11 cellular contexts compared by ENCODE assay signal in genomic region chr14:68968721-68969120, GRCh38. TPM values are rescaled to one million over a fixed set of nuclear protein-coding genes. Genes with fewer than 3 reads are reported as not detected.
A peak's percentile ranks its signal among the peaks of the same experiment; 100 is the strongest.
DNase-seq lines count a peak whose midpoint lies in the region; ATAC-seq and TF ChIP-seq lines count a peak whose summit lies in the region.
"Had no signal": no experiment of that assay in that cellular context is flagged by ENCODE, and none has a peak within 500 bp of the region (broad histone marks: within the 10 kb centered on the region; RNA-seq: fewer than 3 reads in every experiment).

No MANE protein-coding gene starts in this region.

- H3K4me2 ChIP-seq in IMR-90 (ENCODE audit: low read depth, low read length) (peak overlapping the region; percentile 7; the same call in 1 of the 2 replicates), neural progenitor cell (no peak overlapping the region)

- DNase-seq in AG04450 (ENCODE audit: low read depth, low spot score) (no peak), IMR-90 (no peak), chondrocyte (ENCODE audit: low spot score) (peak; percentile 46), neural progenitor cell (ENCODE audit: low spot score) (no peak), Caco-2 (no peak), epidermal melanocyte (ENCODE audit: insufficient read length, low spot score) (no peak), NCI-H748 treated with DMSO at 0.1 percent for 48 hours (lab: John Stamatoyannopoulos, UW) (no peak)
- no peak for DNase-seq in activated effector memory CD4-positive, alpha-beta T cell treated with anti-CD3 and anti-CD28 coated beads, Interleukin-2, amount 50 U/mL, for 16 hours
- DNase-seq: Karpas-422, NCI-H2081 treated with DMSO at 0.1 percent for 48 hours had no signal

- no peak overlapping the region for H3K14ac ChIP-seq in IMR-90 (replicated peaks; ENCODE audit: low read depth, low read length)

- H3K4me1 Mint-ChIP-seq in chondrocyte (ENCODE audit: low read depth), result peaks cover 100% of the 10 kb centered on the region
- peaks cover 51% of the 10 kb centered on the region for H3K4me1 Mint-ChIP-seq in neural progenitor cell
- H3K4me1 Mint-ChIP-seq in Caco-2 (ENCODE audit: low read depth, unreplicated experiment), result peaks cover 52% of the 10 kb centered on the region

- no peak overlapping the region for H3K4ac ChIP-seq in IMR-90 (ENCODE audit: low read depth, low read length)

- H3K36me3 ChIP-seq in IMR-90 (ENCODE audit: control insufficient read depth, insufficient read depth, low read length) (peaks cover 53% of the 10 kb centered on the region), neural progenitor cell (no peaks in the 10 kb centered on the region), Caco-2 (ENCODE audit: control insufficient read depth, insufficient read depth, low read length) (peaks cover 3% of the 10 kb centered on the region)

- H3K27ac ChIP-seq in AG04450 (ENCODE audit: low read depth, low read length) (peak overlapping the region; percentile 2), IMR-90 (ENCODE audit: insufficient read depth, low read length) (peak overlapping the region; percentile 2; the same call in 1 of the 2 replicates), neural progenitor cell (no peak overlapping the region)
- H3K27ac ChIP-seq: C4-2B had no signal

- H3K4me1 ChIP-seq in IMR-90 (ENCODE audit: control insufficient read depth, insufficient read depth, low read length) (peaks cover 83% of the 10 kb centered on the region), neural progenitor cell (peaks cover 14% of the 10 kb centered on the region), Caco-2 (peaks cover 65% of the 10 kb centered on the region)

- H3K79me2 ChIP-seq in neural progenitor cell (ENCODE audit: low read depth), result peaks cover 99% of the 10 kb centered on the region

- H4K8ac ChIP-seq in IMR-90 (ENCODE audit: low read depth in 2 of 2, low read length in 2 of 2), result no peak overlapping the region

- no peak overlapping the region for H3K18ac ChIP-seq in IMR-90 (ENCODE audit: low read depth, low read length)

- no peak overlapping the region for H2AK5ac ChIP-seq in IMR-90 (ENCODE audit: low read depth, low read length)

- H2BK15ac ChIP-seq in IMR-90 (ENCODE audit: low read depth, low read length), result no peak overlapping the region

- no peaks in the 10 kb centered on the region for H3K9me3 Mint-ChIP-seq in chondrocyte (ENCODE audit: low read depth)
- H3K9me3 Mint-ChIP-seq in neural progenitor cell, result no peaks in the 10 kb centered on the region
- no peaks in the 10 kb centered on the region for H3K9me3 Mint-ChIP-seq in Caco-2 (ENCODE audit: unreplicated experiment)

- no peak for ATAC-seq in IMR-90 (ENCODE audit: low read depth)

- H2BK120ac ChIP-seq in IMR-90 (ENCODE audit: low read depth, low read length), result no peak overlapping the region

- dilution Hi-C loops in IMR-90 (cut with HindIII; ENCODE audit: low sequenced_read_pairs, unreplicated experiment), result no loop called here

- no peak overlapping the region; the same call in 1 of the 2 replicates for H3K23ac ChIP-seq in IMR-90 (ENCODE audit: low read depth, low read length)

- WGBS in IMR-90 (ENCODE audit: extremely low coverage in 2 of 2, insufficient read length in 1 of 2), 2 experiments, result no CpG with 5 or more reads among the region's 4 CpGs

- H3K79me1 ChIP-seq in IMR-90 (ENCODE audit: low read depth in 1 of 2, low read length in 2 of 2), result peaks cover 0 to 87% of the 10 kb centered on the region in 2 experiments; a peak in 2 of 4 replicates

- H3K27me3 Mint-ChIP-seq in chondrocyte (ENCODE audit: low read depth) (no peaks in the 10 kb centered on the region), neural progenitor cell (ENCODE audit: insufficient read depth, low read depth) (peaks cover 10% of the 10 kb centered on the region), Caco-2 (ENCODE audit: insufficient read depth, unreplicated experiment) (no peaks in the 10 kb centered on the region)

- no peak overlapping the region for H2AFZ ChIP-seq in IMR-90 (replicated peaks; ENCODE audit: low read length, poor library complexity)
- no peak overlapping the region for H2AFZ ChIP-seq in neural progenitor cell (replicated peaks)

- no peak overlapping the region for H3K4me3 ChIP-seq in AG04450 (ENCODE audit: low read depth, low read length)
- no peak overlapping the region for H3K4me3 ChIP-seq in IMR-90 (ENCODE audit: insufficient read depth, low read depth, low read length)
- H3K4me3 ChIP-seq in neural progenitor cell, result no peak overlapping the region
- H3K4me3 ChIP-seq in Caco-2 (ENCODE audit: low read depth, low read length), result no peak overlapping the region

- in situ Hi-C loops in IMR-90 (cut with MboI; ENCODE audit: low sequenced_read_pairs), result no loop called here

- peak overlapping the region; percentile 55 for H3K4me3 Mint-ChIP-seq in chondrocyte (ENCODE audit: unreplicated experiment)
- peak overlapping the region; percentile 53 for H3K4me3 Mint-ChIP-seq in neural progenitor cell
- H3K4me3 Mint-ChIP-seq in Caco-2 (ENCODE audit: unreplicated experiment), result no peak overlapping the region

- H3K27me3 ChIP-seq in AG04450 (ENCODE audit: control insufficient read depth, insufficient read depth, low read length) (no peaks in the 10 kb centered on the region), IMR-90 (ENCODE audit: control insufficient read depth, insufficient read depth, low read length) (no peaks in the 10 kb centered on the region), neural progenitor cell (no peaks in the 10 kb centered on the region), Caco-2 (replicated peaks; ENCODE audit: control insufficient read depth, insufficient read depth, low read length) (no peaks in the 10 kb centered on the region)

- H3K56ac ChIP-seq in IMR-90 (ENCODE audit: extremely low read depth, insufficient read depth, low read length), result no peak overlapping the region

- no peak overlapping the region for H2AK9ac ChIP-seq in IMR-90 (replicated peaks; ENCODE audit: low read depth, low read length, poor library complexity)

- BruUV-seq in IMR-90 (replicated peaks; lab: Mats Ljungman, UMichigan) (no TSS peak), Caco-2 (replicated peaks; lab: Mats Ljungman, UMichigan) (no TSS peak)

- H3F3A ChIP-seq in neural progenitor cell (ENCODE audit: low read depth), result peaks cover 13% of the 10 kb centered on the region

- POLR2A ChIA-PET in AG04450 (lab: Yijun Ruan, JAX), result interaction anchor here (1.0 to 1.9 kb wide), 4 partner anchors 9 to 126 kb away, joined by 3 to 8 read pairs (median 3); no protein-coding TSS in a partner anchor
- POLR2A ChIA-PET in IMR-90 (lab: Charles Lee; ENCODE audit: unreplicated experiment), result no interaction called here
- POLR2A ChIA-PET in Caco-2 (lab: Charles Lee), result no interaction called here

- no peak overlapping the region for H2BK20ac ChIP-seq in IMR-90 (ENCODE audit: low read depth, low read length)

- H3K9ac ChIP-seq in IMR-90 (ENCODE audit: low read depth, low read length) (no peak overlapping the region), neural progenitor cell (no peak overlapping the region)

- no peak overlapping the region for H2BK5ac ChIP-seq in IMR-90 (ENCODE audit: low read depth, low read length, poor library complexity, severe bottlenecking)

- H3K9me1 ChIP-seq in IMR-90 (ENCODE audit: insufficient read depth, low read length), result peaks cover 75% of the 10 kb centered on the region

- no peak for TF ChIP-seq POLR2A in IMR-90 (IDR thresholded peaks at IDR 0.05; ENCODE audit: low read depth, low read length)

- H3K27ac Mint-ChIP-seq in chondrocyte (ENCODE audit: unreplicated experiment) (peak overlapping the region; percentile 97), neural progenitor cell (no peak overlapping the region), Caco-2 (ENCODE audit: unreplicated experiment) (no peak overlapping the region)

- H3K36me3 Mint-ChIP-seq in chondrocyte (ENCODE audit: low read depth) (peaks cover 43% of the 10 kb centered on the region), neural progenitor cell (peaks cover 15% of the 10 kb centered on the region), Caco-2 (ENCODE audit: insufficient read depth, unreplicated experiment) (peaks cover 47% of the 10 kb centered on the region)

- no peak overlapping the region for H4K5ac ChIP-seq in IMR-90 (ENCODE audit: low read depth, low read length)

- no peak for TF ChIP-seq RAD21 in IMR-90 (IDR thresholded peaks at IDR 0.05; ENCODE audit: low read length)

- H3K9me3 ChIP-seq in AG04450 (ENCODE audit: control insufficient read depth, insufficient read depth, low read length) (no peaks in the 10 kb centered on the region; the same call in 1 of the 2 replicates), IMR-90 (ENCODE audit: control insufficient read depth, insufficient read depth, low read length) (no peaks in the 10 kb centered on the region), neural progenitor cell (ENCODE audit: low read depth) (no peaks in the 10 kb centered on the region), Caco-2 (no peaks in the 10 kb centered on the region)

- H4K20me1 ChIP-seq in IMR-90 (ENCODE audit: insufficient read depth, low read length), result peaks cover 100% of the 10 kb centered on the region
- peaks cover 99% of the 10 kb centered on the region for H4K20me1 ChIP-seq in neural progenitor cell (ENCODE audit: low read depth)

- CTCF ChIA-PET in AG04450 (lab: Charles Lee), result interaction anchor here (0.6 to 2.0 kb wide), 4 partner anchors 41 to 139 kb away, joined by 3 to 11 read pairs (median 4); no protein-coding TSS in a partner anchor
- CTCF ChIA-PET in IMR-90 (lab: Yijun Ruan, JAX), result no interaction called here
- CTCF ChIA-PET in Caco-2 (lab: Charles Lee), result interaction anchor here (0.5 to 0.6 kb wide), 2 partner anchors 97 to 291 kb away, joined by 3 to 12 read pairs; partner anchors contain the start of gene GALNT16

- intact Hi-C loops in IMR-90 (cut with micrococcal nuclease) (no loop called here), Caco-2 (cut with micrococcal nuclease; ENCODE audit: unreplicated experiment) (no loop called here)

- no peak overlapping the region for H4K91ac ChIP-seq in IMR-90 (ENCODE audit: insufficient read depth, low read depth, low read length)

- TF ChIP-seq CTCF in AG04450 (IDR thresholded peaks at IDR 0.05; ENCODE audit: low read depth, low read length), result no peak
- no peak for TF ChIP-seq CTCF in IMR-90 (conservative IDR thresholded peaks at IDR 0.05; ENCODE audit: low read depth, low read length)
- TF ChIP-seq CTCF in chondrocyte (IDR thresholded peaks at IDR 0.05), result no peak
- no peak for TF ChIP-seq CTCF in neural progenitor cell (IDR thresholded peaks at IDR 0.05)
- no peak for TF ChIP-seq CTCF in Caco-2 (IDR thresholded peaks at IDR 0.05; ENCODE audit: insufficient read depth in 1 of 2, low read depth in 1 of 2, low read length in 1 of 2, severe bottlenecking in 1 of 2, unreplicated experiment in 1 of 2)

TF ChIP-seq in IMR-90, 13 proteins besides CTCF, POLR2A, EP300 and RAD21 (continues in another document):
- no peak for TF ChIP-seq FOS (IDR thresholded peaks at IDR 0.05; ENCODE audit: low read depth, low read length)

RNA-seq across cellular contexts. Expression of gene ACTN1, which starts 10.4 kb away (rescaled TPM):
- polyA plus RNA-seq in AG04450 (2011; rRNA removed) (641 and 751 TPM in 2 replicates), IMR-90 (2012; rRNA removed) (766 and 895 TPM in 2 replicates)
- 1,243 and 1,580 TPM in 2 replicates for polyA minus RNA-seq in AG04450 (2011; rRNA and poly(A)+ RNA removed)
- total RNA-seq in IMR-90 (2012; rRNA removed) (648 and 684 TPM in 2 replicates), chondrocyte (808 to 1,105 TPM (median 1,102 TPM) in 3 replicates), neural progenitor cell (ENCODE audit: low replicate concordance) (70.7 and 97.7 TPM in 2 replicates), Caco-2 (2022) (170 and 181 TPM in 2 replicates)
- polyA plus RNA-seq in IMR-90 (2012; cell fraction: cytosol; rRNA removed), result 676 and 750 TPM in 2 replicates
- polyA plus RNA-seq in IMR-90 (2012; cell fraction: nucleus; rRNA removed; ENCODE audit: low replicate concordance), result 1,803 and 1,926 TPM in 2 replicates
